11 cellular contexts compared by ENCODE assay signal in genomic region chr1:26307363-26307781, GRCh38. TPM values are rescaled to one million over a fixed set of nuclear protein-coding genes. Genes with fewer than 3 reads are reported as not detected.
DNase-seq lines count a peak whose midpoint lies in the region; ATAC-seq and TF ChIP-seq lines count a peak whose summit lies in the region.
"Had no signal": no experiment of that assay in that cellular context is flagged by ENCODE, and none has a peak within 500 bp of the region (broad histone marks: within the 10 kb centered on the region; RNA-seq: fewer than 3 reads in every experiment).

No MANE protein-coding gene starts in this region.

- intact Hi-C loops in activated CD8-positive, alpha-beta T cell treated with anti-CD3 and anti-CD28 coated beads for 36 hours (cut with micrococcal nuclease) = no loop called here

- no peaks in the 10 kb centered on the region for H3K9me3 ChIP-seq in BLaER1 treated with 17β-estradiol and CSF1 and Interleukin-3, amounts not matched to agents 10 nM and 100 nM (replicated peaks in 1 of 11)
- H3K9me3 ChIP-seq in HEK293 (ENCODE audit: control insufficient read depth, insufficient read depth, low read depth, low read length) (no peaks in the 10 kb centered on the region), mucosa of rectum (ENCODE audit: control insufficient read depth in 2 of 2, low read length in 2 of 2) (no peaks in the 10 kb centered on the region)

- H3K4me1 Mint-ChIP-seq in activated CD8-positive, alpha-beta T cell treated with anti-CD3 and anti-CD28 coated beads for 36 hours (ENCODE audit: low read depth) = peaks cover 22% of the 10 kb centered on the region

- H3K4me3 Mint-ChIP-seq in activated CD8-positive, alpha-beta T cell treated with anti-CD3 and anti-CD28 coated beads for 36 hours = peak overlapping the region; percentile 86

- peak overlapping the region; percentile 93 for H3K27ac Mint-ChIP-seq in activated CD8-positive, alpha-beta T cell treated with anti-CD3 and anti-CD28 coated beads for 36 hours

- CTCF ChIA-PET in HEK293 (lab: Yijun Ruan, JAX) = interaction anchor here (0.6 to 6.7 kb wide), 7 partner anchors 13 to 307 kb away, joined by 3 to 39 read pairs (median 5); no protein-coding TSS in a partner anchor
- CTCF ChIA-PET in activated CD8-positive, alpha-beta T cell treated with anti-CD3 and anti-CD28 coated beads for 36 hours (lab: Charles Lee) = interaction anchor here (0.8 to 3.9 kb wide), 10 partner anchors 8 to 84 kb away, joined by 3 to 46 read pairs (median 4); partner anchors contain the start of genes CD52 and SH3BGRL3

- peak overlapping the region in 10 of 11 experiments; percentile 82 to 91 (median 88); a peak in 19 of 22 replicates for H3K27ac ChIP-seq in BLaER1 treated with 17β-estradiol and CSF1 and Interleukin-3, amounts not matched to agents 10 nM and 100 nM
- H3K27ac ChIP-seq in HEK293 (ENCODE audit: extremely low read depth, low read depth, low read length) (no peak overlapping the region), mucosa of rectum (ENCODE audit: low read depth in 2 of 2, low read length in 2 of 2) (peak overlapping the region in 1 of 2 donors; percentile 43)

- H4K20me1 ChIP-seq in BLaER1 treated with 17β-estradiol and CSF1 and Interleukin-3, amounts not matched to agents 10 nM and 100 nM = no peaks in the 10 kb centered on the region

- H3K9me3 Mint-ChIP-seq in activated CD8-positive, alpha-beta T cell treated with anti-CD3 and anti-CD28 coated beads for 36 hours = no peaks in the 10 kb centered on the region

- H3K27me3 Mint-ChIP-seq in activated CD8-positive, alpha-beta T cell treated with anti-CD3 and anti-CD28 coated beads for 36 hours = no peaks in the 10 kb centered on the region

- H3K4me2 ChIP-seq in BLaER1 treated with 17β-estradiol and CSF1 and Interleukin-3, amounts not matched to agents 10 nM and 100 nM = peak overlapping the region; percentile 62 to 99 (median 96)

- peak overlapping the region in 10 of 11 experiments; percentile 52 to 88 (median 85); a peak in 15 of 22 replicates for H3K9ac ChIP-seq in BLaER1 treated with 17β-estradiol and CSF1 and Interleukin-3, amounts not matched to agents 10 nM and 100 nM
- H3K9ac ChIP-seq in mucosa of rectum (ENCODE audit: low read depth in 1 of 2, low read length in 2 of 2) = peak overlapping the region; percentile 48 to 51

- peaks cover 0 to 3% (median 0%) of the 10 kb centered on the region in 11 experiments; a peak in 1 of 22 replicates for H3K27me3 ChIP-seq in BLaER1 treated with 17β-estradiol and CSF1 and Interleukin-3, amounts not matched to agents 10 nM and 100 nM
- no peaks in the 10 kb centered on the region for H3K27me3 ChIP-seq in mucosa of rectum (ENCODE audit: control insufficient read depth in 2 of 2, insufficient read depth in 2 of 2, low read length in 2 of 2)

- no peaks in the 10 kb centered on the region for H3K36me3 ChIP-seq in BLaER1 treated with 17β-estradiol and CSF1 and Interleukin-3, amounts not matched to agents 10 nM and 100 nM
- H3K36me3 ChIP-seq in HEK293 (ENCODE audit: control insufficient read depth in 2 of 2, insufficient read depth in 1 of 2, low read length in 2 of 2) (no peaks in the 10 kb centered on the region), mucosa of rectum (ENCODE audit: control insufficient read depth in 2 of 2, insufficient read depth in 2 of 2, low read length in 2 of 2) (no peaks in the 10 kb centered on the region)

- H3K36me3 Mint-ChIP-seq in activated CD8-positive, alpha-beta T cell treated with anti-CD3 and anti-CD28 coated beads for 36 hours (ENCODE audit: low read depth) = no peaks in the 10 kb centered on the region

- POLR2A ChIA-PET in HEK293 (lab: Yijun Ruan, JAX) = interaction anchor here (0.7 to 1.4 kb wide), 3 partner anchors 14 to 124 kb away, joined by 3 to 5 read pairs (median 3); partner anchors contain the start of gene DHDDS
- POLR2A ChIA-PET in activated CD8-positive, alpha-beta T cell treated with anti-CD3 and anti-CD28 coated beads for 36 hours (lab: Charles Lee) = interaction anchor here (0.8 to 8.1 kb wide), 10 partner anchors 9 to 73 kb away, joined by 3 to 77 read pairs (median 4); partner anchors contain the start of genes CD52 and CEP85

- DNase-seq in activated CD8-positive, alpha-beta T cell treated with anti-CD3 and anti-CD28 coated beads for 36 hours = peak; percentile 21
- no peak for DNase-seq in hippocampal formation (lab: John Stamatoyannopoulos, UW)
- DNase-seq in stimulated activated CD4-positive, alpha-beta T cell treated with anti-CD3 and anti-CD28 coated beads, Interleukin-2, amount 100 ng/mL, for 48 hours = no peak
- no peak for DNase-seq in 8988T
- DNase-seq in T1000 (lab: John Stamatoyannopoulos, UW) = no peak
- DNase-seq: H7, NCI-H1048 had no signal

- peak; percentile 4 for ATAC-seq in activated CD8-positive, alpha-beta T cell treated with anti-CD3 and anti-CD28 coated beads for 36 hours

- peaks cover 26 to 72% (median 58%) of the 10 kb centered on the region in 10 experiments for H3K4me1 ChIP-seq in BLaER1 treated with 17β-estradiol and CSF1 and Interleukin-3, amounts not matched to agents 10 nM and 100 nM
- no peaks in the 10 kb centered on the region for H3K4me1 ChIP-seq in HEK293 (ENCODE audit: control insufficient read depth, insufficient read depth, low read length)
- H3K4me1 ChIP-seq in mucosa of rectum (ENCODE audit: control insufficient read depth in 2 of 2, insufficient read depth in 2 of 2, low read length in 2 of 2) = peaks cover 10 to 12% of the 10 kb centered on the region in 2 donors

- TF ChIP-seq CTCF in HEK293 (tag by site-specific recombination; IDR thresholded peaks at IDR 0.05) = no peak
- no peak for TF ChIP-seq CTCF in activated CD8-positive, alpha-beta T cell treated with anti-CD3 and anti-CD28 coated beads for 36 hours (IDR thresholded peaks at IDR 0.05)

- peak overlapping the region in 4 of 10 experiments; percentile 78 to 79 (median 79); a peak in 4 of 20 replicates for H3K4me3 ChIP-seq in BLaER1 treated with 17β-estradiol and CSF1 and Interleukin-3, amounts not matched to agents 10 nM and 100 nM
- H3K4me3 ChIP-seq in HEK293 (ENCODE audit: low read depth, low read length) (no peak overlapping the region), mucosa of rectum (ENCODE audit: low read length in 2 of 2) (peak overlapping the region; percentile 83 to 90)

TF ChIP-seq in HEK293, 187 proteins besides CTCF, POLR2A, EP300 and RAD21:
- TF ChIP-seq ZXDB (tag by site-specific recombination; IDR thresholded peaks at IDR 0.05) (no peak), SCRT2 (tag by site-specific recombination; IDR thresholded peaks at IDR 0.05) (peak; percentile 81), ZNF426 (tag by site-specific recombination; IDR thresholded peaks at IDR 0.05) (no peak), BCL11B (tag by site-specific recombination; IDR thresholded peaks at IDR 0.05; ENCODE audit: low read depth) (no peak)

RNA-seq across cellular contexts. Expression of gene UBXN11, which starts 0.9 kb away (rescaled TPM):
- 10 to 100 TPM; 24.9 to 26.0 TPM for total RNA-seq in activated CD8-positive, alpha-beta T cell treated with anti-CD3 and anti-CD28 coated beads for 36 hours

RNA-seq across cellular contexts. Expression of gene CD52, which starts 10.4 kb away (rescaled TPM):
- total RNA-seq in activated CD8-positive, alpha-beta T cell treated with anti-CD3 and anti-CD28 coated beads for 36 hours = 100 to 1,000 TPM; 324 to 344 TPM

RNA-seq across cellular contexts. Expression of gene SH3BGRL3, which starts 27.5 kb away (rescaled TPM):
- 100 to 1,000 TPM; 309 to 316 TPM for total RNA-seq in activated CD8-positive, alpha-beta T cell treated with anti-CD3 and anti-CD28 coated beads for 36 hours

RNA-seq across cellular contexts. Expression of gene CRYBG2, which starts 46.6 kb away (rescaled TPM):
- 1 to 10 TPM; 4.5 to 6.4 TPM for total RNA-seq in activated CD8-positive, alpha-beta T cell treated with anti-CD3 and anti-CD28 coated beads for 36 hours
- total RNA-seq: left cardiac atrium had no signal
